In the genomic region with DNA sequence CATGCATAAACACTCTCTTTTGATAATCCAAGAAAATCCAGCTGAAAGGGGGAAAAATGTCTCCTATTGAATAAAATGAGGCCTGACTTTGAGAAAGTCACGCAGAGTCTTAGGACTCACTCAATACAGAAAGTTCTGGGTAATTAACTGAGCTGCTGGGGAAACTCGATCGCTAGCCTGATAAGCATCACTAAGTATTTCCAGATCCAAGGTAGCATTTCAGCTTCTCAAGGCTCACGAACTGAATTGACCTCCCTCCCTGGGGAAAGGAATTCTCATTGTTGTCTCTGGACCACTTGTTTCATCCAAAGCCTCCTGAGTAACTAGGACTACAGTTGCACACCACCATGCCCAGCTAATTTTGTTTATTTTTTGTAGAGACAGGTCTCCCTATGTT, we compare ENCODE assay signal across 17 cellular contexts.
"Had no signal": no experiment of that assay in that cellular context is flagged by ENCODE, and none has a peak within 500 bp of the region (broad histone marks: within the 10 kb centered on the region; RNA-seq: fewer than 3 reads in every experiment).

No MANE protein-coding gene starts in this region.

- H2AFZ ChIP-seq: hepatocyte had no signal

- H3K79me2 ChIP-seq: hepatocyte had no signal

- H3K4me1 ChIP-seq: lower lobe of right lung had no signal

- H3K4me3 Mint-ChIP-seq: activated naive CD8-positive, alpha-beta T cell; naive thymus-derived CD4-positive, alpha-beta T cell; stimulated activated naive CD8-positive, alpha-beta T cell treated with anti-CD3 and anti-CD28 coated beads, Interleukin-15, Interleukin-2, amounts not matched to agents 100 ng/mL and 50 ng/mL, for 24 hours; T-helper 1 cell treated with Interleukin-12 subunit alpha and Interleukin-12 subunit beta and Interleukin-4 antibody, amounts not matched to agents 30 μg/mL and 1 μg/mL, for 36 hours; WTC11 had no signal

- ATAC-seq: lower lobe of right lung; naive thymus-derived CD4-positive, alpha-beta T cell; WTC11 had no signal

- H3K27ac Mint-ChIP-seq: activated naive CD8-positive, alpha-beta T cell; naive thymus-derived CD4-positive, alpha-beta T cell; stimulated activated naive CD8-positive, alpha-beta T cell treated with anti-CD3 and anti-CD28 coated beads, Interleukin-15, Interleukin-2, amounts not matched to agents 100 ng/mL and 50 ng/mL, for 24 hours; T-helper 1 cell treated with Interleukin-12 subunit alpha and Interleukin-12 subunit beta and Interleukin-4 antibody, amounts not matched to agents 30 μg/mL and 1 μg/mL, for 36 hours; WTC11 had no signal

- H3K4me2 ChIP-seq: hepatocyte had no signal

- H3K9me3 ChIP-seq: lower lobe of right lung had no signal

- DNase-seq: activated CD4-positive, alpha-beta T cell treated with anti-CD3 and anti-CD28 coated beads for 48 hours; activated effector memory CD4-positive, alpha-beta T cell treated with Interleukin-2 at 50 U/mL for 16 hours; activated T-cell treated with anti-CD3 and anti-CD28 coated beads for 4 hours; brain microvascular endothelial cell; effector memory CD4-positive, alpha-beta T cell; kidney glomerular epithelial cell; lower lobe of right lung; midbrain; naive thymus-derived CD4-positive, alpha-beta T cell; nucleus accumbens; stimulated activated CD4-positive, alpha-beta T cell treated with anti-CD3 and anti-CD28 coated beads, Interleukin-4, amount 100 ng/mL, for 24 hours had no signal

- H3K9me3 Mint-ChIP-seq: naive thymus-derived CD4-positive, alpha-beta T cell; stimulated activated naive CD8-positive, alpha-beta T cell treated with anti-CD3 and anti-CD28 coated beads, Interleukin-15, Interleukin-2, amounts not matched to agents 100 ng/mL and 50 ng/mL, for 24 hours; T-helper 1 cell treated with Interleukin-12 subunit alpha and Interleukin-12 subunit beta and Interleukin-4 antibody, amounts not matched to agents 30 μg/mL and 1 μg/mL, for 36 hours; WTC11 had no signal

- H3K36me3 Mint-ChIP-seq: activated naive CD8-positive, alpha-beta T cell; naive thymus-derived CD4-positive, alpha-beta T cell; WTC11 had no signal

- H3K4me3 ChIP-seq: hepatocyte, lower lobe of right lung had no signal

- H3K27ac ChIP-seq: brain microvascular endothelial cell, epithelial cell of prostate, hepatocyte, lower lobe of right lung had no signal

- H3K36me3 ChIP-seq: brain microvascular endothelial cell, lower lobe of right lung had no signal

- H3K27me3 ChIP-seq: brain microvascular endothelial cell, hepatocyte had no signal

- H3K4me1 Mint-ChIP-seq: WTC11 had no signal
